ENCODE assay signal across 9 cellular contexts in genomic region chr4:119735136-119735770, GRCh38.
DNase-seq lines count a peak whose midpoint lies in the region; ATAC-seq and TF ChIP-seq lines count a peak whose summit lies in the region.
"Had no signal": no experiment of that assay in that cellular context is flagged by ENCODE, and none has a peak within 500 bp of the region (broad histone marks: within the 10 kb centered on the region; RNA-seq: fewer than 3 reads in every experiment).

No MANE protein-coding gene starts in this region.

- H3K9ac ChIP-seq in stomach smooth muscle (ENCODE audit: low read length in 2 of 2) = no peak overlapping the region

- H3K4me1 ChIP-seq in breast epithelium (no peaks in the 10 kb centered on the region), hepatocyte (ENCODE audit: insufficient read depth) (peaks cover 37% of the 10 kb centered on the region), stomach smooth muscle (ENCODE audit: control insufficient read depth, insufficient read depth, low read length) (peaks cover 4% of the 10 kb centered on the region)

- H3K9me2 ChIP-seq in hepatocyte (replicated peaks; ENCODE audit: insufficient read depth) = no peaks in the 10 kb centered on the region

- H3K36me3 Mint-ChIP-seq in HFFc6 (ENCODE audit: low read depth) = peaks cover 15% of the 10 kb centered on the region
- H3K36me3 Mint-ChIP-seq: activated naive CD4-positive, alpha-beta T cell treated with anti-CD3 and anti-CD28 coated beads, Interleukin-2, amount 50 U/mL, for 72 hours had no signal

- DNase-seq in HFFc6 (peak; percentile 94), breast epithelium (ENCODE audit: low spot score in 2 of 2) (no peak), hepatocyte (ENCODE audit: low spot score) (peak; percentile 16), HUDEP-2 (lab: John Stamatoyannopoulos, UW; ENCODE audit: unreplicated experiment in 76 of 76) (no peak), NCI-H526 (lab: John Stamatoyannopoulos, UW) (no peak)
- no peak for DNase-seq in central memory CD4-positive, alpha-beta T cell

- H3K36me3 ChIP-seq in breast epithelium (no peaks in the 10 kb centered on the region), hepatocyte (replicated peaks; ENCODE audit: insufficient read depth, low read depth) (no peaks in the 10 kb centered on the region), stomach smooth muscle (ENCODE audit: control insufficient read depth in 2 of 2, insufficient read depth in 2 of 2, low read length in 2 of 2) (no peaks in the 10 kb centered on the region)

- peak overlapping the region; percentile 89 for H3K27ac Mint-ChIP-seq in HFFc6
- H3K27ac Mint-ChIP-seq: activated naive CD4-positive, alpha-beta T cell treated with anti-CD3 and anti-CD28 coated beads, Interleukin-2, amount 50 U/mL, for 72 hours had no signal

- H3K79me2 ChIP-seq in hepatocyte = no peaks in the 10 kb centered on the region

- TF ChIP-seq POLR2A in breast epithelium (IDR thresholded peaks at IDR 0.05) = no peak

- no peaks in the 10 kb centered on the region for H3K9me3 Mint-ChIP-seq in HFFc6
- H3K9me3 Mint-ChIP-seq: activated naive CD4-positive, alpha-beta T cell treated with anti-CD3 and anti-CD28 coated beads, Interleukin-2, amount 50 U/mL, for 72 hours had no signal

- peak overlapping the region; percentile 35 to 50 for H3K27ac ChIP-seq in breast epithelium
- H3K27ac ChIP-seq in hepatocyte = peak overlapping the region; percentile 70
- peak overlapping the region; percentile 1 for H3K27ac ChIP-seq in stomach smooth muscle (ENCODE audit: low read length)

- no peaks in the 10 kb centered on the region for H3K9me3 ChIP-seq in breast epithelium
- no peaks in the 10 kb centered on the region for H3K9me3 ChIP-seq in hepatocyte (ENCODE audit: low read depth)
- no peaks in the 10 kb centered on the region for H3K9me3 ChIP-seq in stomach smooth muscle (ENCODE audit: control insufficient read depth in 2 of 2, low read length in 2 of 2)

- TF ChIP-seq CTCF in HFFc6 (IDR thresholded peaks at IDR 0.05) = no peak
- no peak for TF ChIP-seq CTCF in breast epithelium (IDR thresholded peaks at IDR 0.05)
- no peak for TF ChIP-seq CTCF in hepatocyte (IDR thresholded peaks at IDR 0.05; ENCODE audit: poor library complexity)

- peaks cover 71% of the 10 kb centered on the region for H3K4me1 Mint-ChIP-seq in HFFc6 (ENCODE audit: low read depth)

- H3K27me3 Mint-ChIP-seq in HFFc6 (ENCODE audit: insufficient read depth) = no peaks in the 10 kb centered on the region

- H3K27me3 ChIP-seq in breast epithelium = no peaks in the 10 kb centered on the region
- no peaks in the 10 kb centered on the region for H3K27me3 ChIP-seq in hepatocyte
- no peaks in the 10 kb centered on the region for H3K27me3 ChIP-seq in stomach smooth muscle (ENCODE audit: control insufficient read depth in 1 of 2, insufficient read depth in 2 of 2, low read length in 2 of 2)

- H4K20me1 ChIP-seq in hepatocyte (ENCODE audit: insufficient read depth, poor library complexity, severe bottlenecking) = no peaks in the 10 kb centered on the region

- intact Hi-C loops in breast epithelium (cut with DNase I; ENCODE audit: low total_unique reads) = no loop called here

- WGBS in hepatocyte (ENCODE audit: low lambda C conversion rate, missing lambda C conversion rate) = 32% methylated on average over 2 of the region's 2 CpGs

- peak overlapping the region; percentile 5 for H3K4me2 ChIP-seq in hepatocyte

- no peak overlapping the region for H3K4me3 ChIP-seq in breast epithelium
- H3K4me3 ChIP-seq in hepatocyte = no peak overlapping the region
- no peak overlapping the region for H3K4me3 ChIP-seq in stomach smooth muscle (ENCODE audit: low read length in 2 of 2)

- H3K4me3 Mint-ChIP-seq in HFFc6 = peak overlapping the region; percentile 61

- ATAC-seq in GM19351 (IDR thresholded peaks at IDR 0.05; ENCODE audit: unreplicated experiment) = no peak
- ATAC-seq: activated naive CD4-positive, alpha-beta T cell treated with anti-CD3 and anti-CD28 coated beads, Interleukin-2, amount 50 U/mL, for 72 hours had no signal

- H2AFZ ChIP-seq in hepatocyte = no peak overlapping the region

Comparison
In these comparisons a context has a peak if more than half of its experiments do, and no peak if none do; other contexts are left out.
1. DNase-seq: peak in HFFc6 (single experiment) and hepatocyte (single experiment); none in breast epithelium (0 of 2), central memory CD4-positive, alpha-beta T cell (single experiment), HUDEP-2 (0 of 76) and NCI-H526 (0 of 2).
2. H3K27ac ChIP-seq: peak in every context shown above with its lines; median percentile 70 in hepatocyte; 42 in breast epithelium; 1 in stomach smooth muscle.